ENCODE assay signal across 8 cellular contexts in genomic region chr7:159197066-159197975, GRCh38. TPM values are rescaled to one million over a fixed set of nuclear protein-coding genes. Genes with fewer than 3 reads are reported as not detected.
DNase-seq lines count a peak whose midpoint lies in the region; ATAC-seq, FAIRE-seq and TF ChIP-seq lines count a peak whose summit lies in the region.

No MANE protein-coding gene starts in this region.

- TF ChIP-seq CTCF in HEK293 (tag by site-specific recombination; IDR thresholded peaks at IDR 0.05) (no peak), endodermal cell (conservative IDR thresholded peaks at IDR 0.05) (no peak)

- H3K4me3 Mint-ChIP-seq in endodermal cell: no peak overlapping the region
- H3K4me3 Mint-ChIP-seq in stimulated activated naive CD8-positive, alpha-beta T cell treated with anti-CD3 and anti-CD28 coated beads, Interleukin-15, amount 100 ng/mL, for 72 hours: peak overlapping the region; percentile 68 to 84

- H3K4me3 ChIP-seq in HEK293 (ENCODE audit: low read depth, low read length) (no peak overlapping the region), endodermal cell (ENCODE audit: low read length) (no peak overlapping the region)

- no peak overlapping the region for H3K27ac ChIP-seq in HEK293 (ENCODE audit: extremely low read depth, low read depth, low read length)
- H3K27ac ChIP-seq in endodermal cell (ENCODE audit: low read depth, low read length): no peak overlapping the region

- no peak for TF ChIP-seq POLR2A in GM12892 (IDR thresholded peaks at IDR 0.05; ENCODE audit: low read depth, low read length)

- DNase-seq in GDM1 (lab: John Stamatoyannopoulos, UW) (peak; percentile 48), RPMI8226 (peak; percentile 86), endodermal cell (peak; percentile 75), GM12892 (ENCODE audit: insufficient read length) (no peak), ACHN (no peak), Ammon's horn (ENCODE audit: low spot score) (no peak)
- peak; percentile 17 to 31 for DNase-seq in stimulated activated naive CD8-positive, alpha-beta T cell treated with anti-CD3 and anti-CD28 coated beads, Interleukin-15, amount 100 ng/mL, for 72 hours

- H3K27me3 ChIP-seq in endodermal cell (ENCODE audit: control insufficient read depth, insufficient read depth, low read length, poor library complexity, severe bottlenecking): no peaks in the 10 kb centered on the region

- no peak overlapping the region for H3K9ac ChIP-seq in endodermal cell (ENCODE audit: extremely low read depth, low read length, poor library complexity, severe bottlenecking)

- no peaks in the 10 kb centered on the region for H3K36me3 Mint-ChIP-seq in endodermal cell (ENCODE audit: low read depth)

- H3K4me1 Mint-ChIP-seq in endodermal cell: peaks cover 20% of the 10 kb centered on the region
- H3K4me1 Mint-ChIP-seq in stimulated activated naive CD8-positive, alpha-beta T cell treated with anti-CD3 and anti-CD28 coated beads, Interleukin-15, amount 100 ng/mL, for 72 hours: peaks cover 40% of the 10 kb centered on the region

- no peaks in the 10 kb centered on the region for H3K4me1 ChIP-seq in HEK293 (ENCODE audit: control insufficient read depth, insufficient read depth, low read length)
- H3K4me1 ChIP-seq in endodermal cell (ENCODE audit: control insufficient read depth, insufficient read depth, low read length): no peaks in the 10 kb centered on the region

- in situ Hi-C loops in ACHN (cut with HindIII; ENCODE audit: low pct_ligation_motif_present, low pct_unique_long_range_greater_than_20kb, low sequenced_read_pairs): no loop called here

- WGBS in endodermal cell (ENCODE audit: insufficient coverage in 1 of 2, insufficient read length in 1 of 2), 2 experiments: 65 to 69% methylated on average over 11 to 20 of the region's 20 CpGs

- H3K36me3 ChIP-seq in HEK293 (ENCODE audit: control insufficient read depth in 2 of 2, insufficient read depth in 1 of 2, low read length in 2 of 2): no peaks in the 10 kb centered on the region
- no peaks in the 10 kb centered on the region for H3K36me3 ChIP-seq in endodermal cell (ENCODE audit: control insufficient read depth, insufficient read depth, low read length)

- no peak overlapping the region for H3K27ac Mint-ChIP-seq in endodermal cell
- H3K27ac Mint-ChIP-seq in stimulated activated naive CD8-positive, alpha-beta T cell treated with anti-CD3 and anti-CD28 coated beads, Interleukin-15, amount 100 ng/mL, for 72 hours: peak overlapping the region; percentile 69 to 94

- peaks cover 47% of the 10 kb centered on the region for H3K9me3 Mint-ChIP-seq in endodermal cell
- H3K9me3 Mint-ChIP-seq in stimulated activated naive CD8-positive, alpha-beta T cell treated with anti-CD3 and anti-CD28 coated beads, Interleukin-15, amount 100 ng/mL, for 72 hours: no peaks in the 10 kb centered on the region

- no peaks in the 10 kb centered on the region for H3K27me3 Mint-ChIP-seq in endodermal cell (ENCODE audit: insufficient read depth)
- H3K27me3 Mint-ChIP-seq in stimulated activated naive CD8-positive, alpha-beta T cell treated with anti-CD3 and anti-CD28 coated beads, Interleukin-15, amount 100 ng/mL, for 72 hours: no peaks in the 10 kb centered on the region

- H3K9me3 ChIP-seq in HEK293 (ENCODE audit: control insufficient read depth, insufficient read depth, low read depth, low read length) (no peaks in the 10 kb centered on the region), endodermal cell (ENCODE audit: control insufficient read depth, low read length) (peaks cover 52% of the 10 kb centered on the region)

- CTCF ChIA-PET in HEK293 (lab: Yijun Ruan, JAX): no interaction called here

- peak; percentile 84 for ATAC-seq in stimulated activated naive CD8-positive, alpha-beta T cell treated with anti-CD3 and anti-CD28 coated beads, Interleukin-15, amount 100 ng/mL, for 72 hours

- FAIRE-seq in GM12892 (lab: Jason Lieb, UNC): no peak

- POLR2A ChIA-PET in HEK293 (lab: Yijun Ruan, JAX): no interaction called here

TF ChIP-seq in HEK293, 187 proteins besides CTCF, POLR2A, EP300 and RAD21:
- TF ChIP-seq SCRT2 (tag by site-specific recombination; IDR thresholded peaks at IDR 0.05) (peak; percentile 72), ZNF830 (tag by site-specific recombination; IDR thresholded peaks at IDR 0.05; ENCODE audit: low read depth) (no peak), ZBTB48 (tag by site-specific recombination; IDR thresholded peaks at IDR 0.05) (peak; percentile 68), MYNN (tag by site-specific recombination; IDR thresholded peaks at IDR 0.05; ENCODE audit: borderline replicate concordance) (no peak), ELK4 (IDR thresholded peaks at IDR 0.05; ENCODE audit: borderline replicate concordance, low read depth, low read length) (no peak), MZF1 (tag by site-specific recombination; IDR thresholded peaks at IDR 0.05; ENCODE audit: borderline replicate concordance) (peak; percentile 77; the same call in 1 of the 2 replicates), ZNF37A (tag by site-specific recombination; IDR thresholded peaks at IDR 0.05) (no peak), ZBTB8A (tag by site-specific recombination; IDR thresholded peaks at IDR 0.05) (no peak), ZNF558 (tag by site-specific recombination; IDR thresholded peaks at IDR 0.05) (no peak), KLF17 (tag by site-specific recombination; IDR thresholded peaks at IDR 0.05) (no peak), PRDM6 (tag by site-specific recombination; IDR thresholded peaks at IDR 0.05) (no peak), ZNF747 (tag by site-specific recombination; IDR thresholded peaks at IDR 0.05) (no peak), ZNF768 (tag by site-specific recombination; IDR thresholded peaks at IDR 0.05) (no peak), ZNF366 (tag by site-specific recombination; conservative IDR thresholded peaks at IDR 0.05) (no peak), ZFP3 (tag by site-specific recombination; IDR thresholded peaks at IDR 0.05; ENCODE audit: low read depth) (no peak), ZNF677 (tag by site-specific recombination; IDR thresholded peaks at IDR 0.05) (no peak), ZNF510 (tag by site-specific recombination; IDR thresholded peaks at IDR 0.05; ENCODE audit: insufficient replicate concordance) (no peak), OSR2 (tag by site-specific recombination; IDR thresholded peaks at IDR 0.05) (peak; percentile 87), ZNF610 (tag by site-specific recombination; IDR thresholded peaks at IDR 0.05; ENCODE audit: borderline replicate concordance) (no peak), PATZ1 (tag by site-specific recombination; IDR thresholded peaks at IDR 0.05) (no peak)
TF ChIP-seq in HEK293: peak in this region for 4.

RNA-seq across cellular contexts. Expression of gene VIPR2, which starts 52.7 kb away (rescaled TPM):
- 1 to 10 TPM in 1 of 2 donors, under 1 TPM in 1; 0.64 to 1.8 TPM for total RNA-seq in endodermal cell
- polyA plus RNA-seq in endodermal cell (2013, experiment 1 of 2): 0.57 TPM
- polyA plus RNA-seq in endodermal cell (2013, experiment 2 of 2): 0.41 TPM
- polyA plus RNA-seq in GM12892 (2012; ENCODE audit: missing spikeins): not detected

Comparison
In these comparisons a context has a peak if more than half of its experiments do, and no peak if none do; other contexts are left out.
1. DNase-seq: peak in GDM1 (single experiment), RPMI8226 (single experiment), endodermal cell (single experiment) and stimulated activated naive CD8-positive, alpha-beta T cell treated with anti-CD3 and anti-CD28 coated beads, Interleukin-15, amount 100 ng/mL, for 72 hours (2 of 2); none in GM12892 (single experiment), ACHN (single experiment) and Ammon's horn (single experiment).